25 cellular contexts compared by ENCODE assay signal in genomic region chr6:67757465-67758033, GRCh38.
"Had no signal": no experiment of that assay in that cellular context is flagged by ENCODE, and none has a peak within 500 bp of the region (broad histone marks: within the 10 kb centered on the region; RNA-seq: fewer than 3 reads in every experiment).

No MANE protein-coding gene starts in this region.

- H3K79me2 ChIP-seq: hepatocyte had no signal

- H2AFZ ChIP-seq: hepatocyte, neural progenitor cell had no signal

- H3K4me2 ChIP-seq: hepatocyte, neural progenitor cell had no signal

- H3K27me3 ChIP-seq: dorsolateral prefrontal cortex, gastrocnemius medialis, heart left ventricle, hepatocyte, left lung, neural progenitor cell, pancreas, testis, tibial artery, upper lobe of left lung, uterus had no signal

- FAIRE-seq: pancreas had no signal

- H3K4me1 ChIP-seq: gastrocnemius medialis, heart left ventricle, left lung, neural progenitor cell, pancreas, testis, tibial artery, upper lobe of left lung, uterus had no signal

- H3K4me3 ChIP-seq: dorsolateral prefrontal cortex, gastrocnemius medialis, heart left ventricle, hepatocyte, left lung, neural progenitor cell, pancreas, testis, tibial artery, upper lobe of left lung, uterus had no signal

- H3K36me3 ChIP-seq: gastrocnemius medialis, heart left ventricle, left lung, neural progenitor cell, pancreas, tibial artery, upper lobe of left lung, uterus had no signal

- H3K9ac ChIP-seq: neural progenitor cell had no signal

- H3K9me3 ChIP-seq: gastrocnemius medialis, pancreas, testis, uterus had no signal

- H3K27ac ChIP-seq: dorsolateral prefrontal cortex, epithelial cell of prostate, gastrocnemius medialis, heart left ventricle, hepatocyte, left lung, neural progenitor cell, pancreas, testis, tibial artery, upper lobe of left lung, uterus had no signal

- ATAC-seq: esophagus mucosa; gastrocnemius medialis; heart left ventricle; left cardiac atrium; left lung; naive thymus-derived CD4-positive, alpha-beta T cell; pancreas; sciatic nerve had no signal

- DNase-seq: cerebellar nuclear complex; effector CD4-positive, alpha-beta T cell; foreskin fibroblast; left cardiac atrium; left lung; mesenchymal stem cell; midbrain; naive thymus-derived CD4-positive, alpha-beta T cell; stimulated activated CD4-positive, alpha-beta T cell treated with anti-CD3 and anti-CD28 coated beads, Interleukin-2, amount 100 ng/mL, for 24 hours; stimulated activated CD4-positive, alpha-beta T cell treated with anti-CD3 and anti-CD28 coated beads, Interleukin-4, amount 100 ng/mL, for 24 hours; stimulated activated naive CD8-positive, alpha-beta T cell treated with anti-CD3 and anti-CD28 coated beads, Interleukin-15, Interleukin-2, amounts not matched to agents 100 U/mL and 50 U/mL, for 24 hours; substantia nigra; testis; tibial artery; upper lobe of left lung; uterus had no signal
